Comparison of ENCODE assay signal across 17 cellular contexts in the genomic region with DNA sequence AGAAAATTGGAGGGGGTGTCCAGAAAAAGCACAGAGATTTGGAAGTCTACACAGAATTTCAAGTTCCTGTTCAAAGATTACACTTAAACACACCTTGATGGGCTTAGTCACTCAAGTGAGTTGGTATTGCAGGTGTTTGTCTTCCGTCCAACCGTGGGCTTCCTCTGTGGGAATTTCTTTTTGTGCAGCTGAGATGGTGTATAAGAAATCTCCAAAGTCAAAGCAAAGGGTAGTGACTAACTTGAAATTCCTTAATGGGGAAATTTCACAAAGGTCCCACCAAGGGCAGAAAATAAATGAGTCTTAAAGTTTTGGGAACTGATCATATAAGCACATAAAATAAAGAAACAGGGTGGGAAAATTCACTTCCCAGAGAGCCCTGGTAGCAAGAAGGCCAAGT.
"Had no signal": no experiment of that assay in that cellular context is flagged by ENCODE, and none has a peak within 500 bp of the region (broad histone marks: within the 10 kb centered on the region; RNA-seq: fewer than 3 reads in every experiment).

No MANE protein-coding gene starts in this region.

- H3K4me3 Mint-ChIP-seq: activated CD8-positive, alpha-beta T cell treated with anti-CD3 and anti-CD28 coated beads for 36 hours; activated naive CD8-positive, alpha-beta T cell treated with anti-CD3 and anti-CD28 coated beads, Interleukin-2, amount 50 U/mL, for 24 hours; activated T-cell treated with anti-CD3 and anti-CD28 coated beads, Interleukin-2, amount 50 U/mL, for 72 hours; immature natural killer cell; memory B cell; natural killer cell; stimulated activated effector memory CD8-positive, alpha-beta T cell treated with anti-CD3 and anti-CD28 coated beads, Interleukin-12 subunit alpha, Interleukin-12 subunit beta, amount 100 ng/mL, for 72 hours had no signal

- H3K36me3 ChIP-seq: ascending aorta, thyroid gland, uterus had no signal

- DNase-seq: activated CD8-positive, alpha-beta memory T cell treated with anti-CD3 and anti-CD28 coated beads, Interleukin-2, amount 50 U/mL, for 4 hours; activated CD8-positive, alpha-beta T cell treated with anti-CD3 and anti-CD28 coated beads for 36 hours; activated gamma-delta T cell treated with Interleukin-2 at 50 U/mL for 16 hours; activated naive CD8-positive, alpha-beta T cell treated with anti-CD3 and anti-CD28 coated beads, Interleukin-2, amount 50 U/mL, for 24 hours; activated T-cell treated with anti-CD3 and anti-CD28 coated beads, Interleukin-2, amount 50 U/mL, for 72 hours; central memory CD4-positive, alpha-beta T cell; cortex of kidney; effector CD8-positive, alpha-beta T cell; immature natural killer cell; natural killer cell; right cardiac atrium; thyroid gland; uterus had no signal

- H3K27me3 ChIP-seq: ascending aorta, thyroid gland, uterus had no signal

- H3K9me3 Mint-ChIP-seq: activated CD8-positive, alpha-beta T cell treated with anti-CD3 and anti-CD28 coated beads for 36 hours; activated naive CD8-positive, alpha-beta T cell treated with anti-CD3 and anti-CD28 coated beads, Interleukin-2, amount 50 U/mL, for 24 hours; activated T-cell treated with anti-CD3 and anti-CD28 coated beads, Interleukin-2, amount 50 U/mL, for 72 hours; memory B cell; stimulated activated effector memory CD8-positive, alpha-beta T cell treated with anti-CD3 and anti-CD28 coated beads, Interleukin-12 subunit alpha, Interleukin-12 subunit beta, amount 100 ng/mL, for 72 hours had no signal

- H3K4me3 ChIP-seq: ascending aorta, thyroid gland, uterus had no signal

- H3K27ac ChIP-seq: ascending aorta, thyroid gland, uterus, VCaP had no signal

- H3K27ac Mint-ChIP-seq: activated CD8-positive, alpha-beta T cell treated with anti-CD3 and anti-CD28 coated beads for 36 hours; activated naive CD8-positive, alpha-beta T cell treated with anti-CD3 and anti-CD28 coated beads, Interleukin-2, amount 50 U/mL, for 24 hours; activated T-cell treated with anti-CD3 and anti-CD28 coated beads, Interleukin-2, amount 50 U/mL, for 72 hours; memory B cell; stimulated activated effector memory CD8-positive, alpha-beta T cell treated with anti-CD3 and anti-CD28 coated beads, Interleukin-12 subunit alpha, Interleukin-12 subunit beta, amount 100 ng/mL, for 72 hours had no signal

- H3K27me3 Mint-ChIP-seq: activated CD8-positive, alpha-beta T cell treated with anti-CD3 and anti-CD28 coated beads for 36 hours; activated naive CD8-positive, alpha-beta T cell treated with anti-CD3 and anti-CD28 coated beads, Interleukin-2, amount 50 U/mL, for 24 hours; memory B cell had no signal

- ATAC-seq: activated CD8-positive, alpha-beta T cell treated with anti-CD3 and anti-CD28 coated beads for 36 hours; activated naive CD8-positive, alpha-beta T cell treated with anti-CD3 and anti-CD28 coated beads, Interleukin-2, amount 50 U/mL, for 24 hours; activated T-cell treated with anti-CD3 and anti-CD28 coated beads, Interleukin-2, amount 50 U/mL, for 72 hours; natural killer cell; right cardiac atrium; stimulated activated effector memory CD8-positive, alpha-beta T cell treated with anti-CD3 and anti-CD28 coated beads, Interleukin-12 subunit alpha, Interleukin-12 subunit beta, amount 100 ng/mL, for 72 hours had no signal

- H3K4me1 ChIP-seq: ascending aorta, uterus had no signal

- H3K36me3 Mint-ChIP-seq: immature natural killer cell; natural killer cell; stimulated activated effector memory CD8-positive, alpha-beta T cell treated with anti-CD3 and anti-CD28 coated beads, Interleukin-12 subunit alpha, Interleukin-12 subunit beta, amount 100 ng/mL, for 72 hours had no signal

- H3K9me3 ChIP-seq: ascending aorta, thyroid gland, uterus had no signal
